Comparison of ENCODE assay signal across 19 cellular contexts in the genomic region with DNA sequence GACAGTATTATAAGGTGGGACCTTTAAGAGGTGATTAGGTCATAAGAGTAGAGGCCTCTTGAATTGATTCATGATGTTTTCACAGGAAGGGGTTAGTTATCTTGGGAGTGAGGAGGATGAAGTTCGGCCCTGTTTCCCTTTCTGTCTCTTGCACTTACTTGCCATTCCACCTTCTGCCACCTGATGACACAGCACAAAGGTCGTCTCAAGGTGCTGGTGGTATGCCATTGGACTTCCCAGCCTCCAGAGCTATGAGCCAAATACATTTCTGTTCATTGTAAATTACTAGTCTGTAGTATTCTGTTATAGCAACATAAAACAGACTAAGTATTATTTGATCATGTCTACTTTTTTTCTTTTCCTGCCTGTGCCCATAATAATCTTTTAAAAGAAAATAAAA.
"Had no signal": no experiment of that assay in that cellular context is flagged by ENCODE, and none has a peak within 500 bp of the region (broad histone marks: within the 10 kb centered on the region; RNA-seq: fewer than 3 reads in every experiment).

No MANE protein-coding gene starts in this region.

- H3K36me3 ChIP-seq: left lung, sigmoid colon had no signal

- H3K27me3 ChIP-seq: left lung, sigmoid colon had no signal

- H3K27ac ChIP-seq: left lung, parathyroid adenoma, sigmoid colon had no signal

- H3K9ac ChIP-seq: parathyroid adenoma had no signal

- ATAC-seq: left lung; natural killer cell treated with Interleukin-12 subunit alpha and Interleukin-12 subunit beta and Interleukin-15 and Interleukin-18, amount 100 ng/mL, for 72 hours; T-helper 17 cell had no signal

- DNase-seq: activated CD4-positive, alpha-beta memory T cell treated with anti-CD3 and anti-CD28 coated beads for 36 hours; activated CD4-positive, alpha-beta T cell treated with anti-CD3 and anti-CD28 coated beads for 48 hours; activated naive CD4-positive, alpha-beta T cell treated with anti-CD3 and anti-CD28 coated beads for 36 hours; activated naive CD8-positive, alpha-beta T cell treated with anti-CD3 and anti-CD28 coated beads, Interleukin-2, amount 10 ng/mL, durations not matched to agents 7 days and 5 days; activated T-cell treated with anti-CD3 and anti-CD28 coated beads, Interleukin-2, amount 50 U/mL, for 48 hours; amniotic stem cell; effector CD4-positive, alpha-beta T cell; foreskin melanocyte; hippocampal formation; kidney glomerular epithelial cell; left lung; mammary epithelial cell; sigmoid colon; stimulated activated CD4-positive, alpha-beta T cell treated with anti-CD3 and anti-CD28 coated beads, Interleukin-2, amount 100 ng/mL, for 48 hours; stimulated activated CD8-positive, alpha-beta memory T cell treated with anti-CD3 and anti-CD28 coated beads, Interleukin-4, amount 100 ng/mL, for 48 hours; stimulated activated naive CD4-positive, alpha-beta T cell; T-helper 17 cell had no signal

- H3K9me3 ChIP-seq: sigmoid colon had no signal

- H3K4me3 ChIP-seq: left lung, sigmoid colon had no signal

- H2AFZ ChIP-seq: parathyroid adenoma had no signal
